8 cellular contexts compared by ENCODE assay signal in the genomic region with DNA sequence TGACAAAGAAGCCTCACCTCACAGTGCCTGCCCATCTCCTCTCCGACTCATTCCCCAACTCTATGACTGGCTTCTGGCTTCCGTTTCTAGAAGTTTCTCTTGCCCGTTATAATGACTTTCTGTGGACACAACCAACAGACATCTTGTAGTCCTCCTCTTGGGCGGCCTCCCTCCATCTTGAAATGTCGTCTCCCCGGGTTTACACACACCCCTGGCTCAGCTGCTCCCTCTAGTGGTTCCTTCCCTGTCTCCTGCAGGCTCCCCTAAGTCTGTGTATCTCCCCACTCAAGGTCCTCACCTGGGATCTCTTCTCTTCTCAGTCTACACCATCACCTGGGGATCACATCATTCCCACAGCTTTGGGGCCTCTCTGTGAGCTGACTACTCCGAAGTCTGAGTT.
DNase-seq lines count a peak whose midpoint lies in the region; ATAC-seq and TF ChIP-seq lines count a peak whose summit lies in the region.

No MANE protein-coding gene starts in this region.

- peak; percentile 84 for TF ChIP-seq CTCF in GM12875 (IDR thresholded peaks at IDR 0.05; ENCODE audit: borderline replicate concordance, insufficient read depth, low read depth, low read length)

- DNase-seq in HS-27A (ENCODE audit: low read depth) (peak; percentile 40), lung microvascular endothelial cell (ENCODE audit: low read depth in 2 of 2) (peak; percentile 14 to 43), NCI-H345 treated with DMSO at 0.1 percent for 48 hours (lab: John Stamatoyannopoulos, UW; ENCODE audit: unreplicated experiment) (no peak), nucleus accumbens (lab: John Stamatoyannopoulos, UW) (no peak), SHP77 (lab: John Stamatoyannopoulos, UW) (no peak)
- peak; percentile 16 for DNase-seq in activated CD4-positive, alpha-beta T cell treated with anti-CD3 and anti-CD28 coated beads, Interleukin-2, amount 10 ng/mL, durations not matched to agents 7 days and 5 days

- no peaks in the 10 kb centered on the region for H3K4me1 Mint-ChIP-seq in activated CD4-positive, alpha-beta T cell treated with anti-CD3 and anti-CD28 coated beads, Interleukin-2, amount 10 ng/mL, durations not matched to agents 7 days and 5 days

- peak; percentile 73 for ATAC-seq in GM21447 (IDR thresholded peaks at IDR 0.05; ENCODE audit: unreplicated experiment)

- H3K36me3 Mint-ChIP-seq in activated CD4-positive, alpha-beta T cell treated with anti-CD3 and anti-CD28 coated beads, Interleukin-2, amount 10 ng/mL, durations not matched to agents 7 days and 5 days (ENCODE audit: low read depth): no peaks in the 10 kb centered on the region

- H3K4me3 Mint-ChIP-seq in activated CD4-positive, alpha-beta T cell treated with anti-CD3 and anti-CD28 coated beads, Interleukin-2, amount 10 ng/mL, durations not matched to agents 7 days and 5 days: no peak overlapping the region

- H3K27me3 Mint-ChIP-seq in activated CD4-positive, alpha-beta T cell treated with anti-CD3 and anti-CD28 coated beads, Interleukin-2, amount 10 ng/mL, durations not matched to agents 7 days and 5 days: no peaks in the 10 kb centered on the region

- CTCF ChIA-PET in activated CD4-positive, alpha-beta T cell treated with anti-CD3 and anti-CD28 coated beads, Interleukin-2, amount 10 ng/mL, durations not matched to agents 7 days and 5 days (lab: Charles Lee): no interaction called here

- no peaks in the 10 kb centered on the region for H3K9me3 Mint-ChIP-seq in activated CD4-positive, alpha-beta T cell treated with anti-CD3 and anti-CD28 coated beads, Interleukin-2, amount 10 ng/mL, durations not matched to agents 7 days and 5 days

- H3K27ac Mint-ChIP-seq in activated CD4-positive, alpha-beta T cell treated with anti-CD3 and anti-CD28 coated beads, Interleukin-2, amount 10 ng/mL, durations not matched to agents 7 days and 5 days: no peak overlapping the region

- POLR2A ChIA-PET in activated CD4-positive, alpha-beta T cell treated with anti-CD3 and anti-CD28 coated beads, Interleukin-2, amount 10 ng/mL, durations not matched to agents 7 days and 5 days (lab: Charles Lee): no interaction called here

- H3K4me3 ChIP-seq in GM12875 (ENCODE audit: low read depth, low read length): no peak overlapping the region

Comparison
In these comparisons a context has a peak if more than half of its experiments do, and no peak if none do; other contexts are left out.
1. DNase-seq: peak in HS-27A (single experiment), activated CD4-positive, alpha-beta T cell treated with anti-CD3 and anti-CD28 coated beads, Interleukin-2, amount 10 ng/mL, durations not matched to agents 7 days and 5 days (single experiment) and lung microvascular endothelial cell (2 of 2); none in NCI-H345 treated with DMSO at 0.1 percent for 48 hours (single experiment), nucleus accumbens (0 of 56) and SHP77 (0 of 2).